Comparison of ENCODE assay signal across 1 cellular context in genomic region chr20:53579266-53579580, GRCh38.
TF ChIP-seq lines count a peak whose summit lies in the region.

No MANE protein-coding gene starts in this region.

TF ChIP-seq in HepG2, 621 proteins besides CTCF, POLR2A, EP300 and RAD21 (continued from another document):
- TF ChIP-seq MLXIP (CRISPR knock-in tag; IDR thresholded peaks at IDR 0.05; ENCODE audit: borderline replicate concordance): peak; percentile 21; the same call in 1 of the 2 replicates
